ENCODE assay signal across 8 cellular contexts in the genomic region with DNA sequence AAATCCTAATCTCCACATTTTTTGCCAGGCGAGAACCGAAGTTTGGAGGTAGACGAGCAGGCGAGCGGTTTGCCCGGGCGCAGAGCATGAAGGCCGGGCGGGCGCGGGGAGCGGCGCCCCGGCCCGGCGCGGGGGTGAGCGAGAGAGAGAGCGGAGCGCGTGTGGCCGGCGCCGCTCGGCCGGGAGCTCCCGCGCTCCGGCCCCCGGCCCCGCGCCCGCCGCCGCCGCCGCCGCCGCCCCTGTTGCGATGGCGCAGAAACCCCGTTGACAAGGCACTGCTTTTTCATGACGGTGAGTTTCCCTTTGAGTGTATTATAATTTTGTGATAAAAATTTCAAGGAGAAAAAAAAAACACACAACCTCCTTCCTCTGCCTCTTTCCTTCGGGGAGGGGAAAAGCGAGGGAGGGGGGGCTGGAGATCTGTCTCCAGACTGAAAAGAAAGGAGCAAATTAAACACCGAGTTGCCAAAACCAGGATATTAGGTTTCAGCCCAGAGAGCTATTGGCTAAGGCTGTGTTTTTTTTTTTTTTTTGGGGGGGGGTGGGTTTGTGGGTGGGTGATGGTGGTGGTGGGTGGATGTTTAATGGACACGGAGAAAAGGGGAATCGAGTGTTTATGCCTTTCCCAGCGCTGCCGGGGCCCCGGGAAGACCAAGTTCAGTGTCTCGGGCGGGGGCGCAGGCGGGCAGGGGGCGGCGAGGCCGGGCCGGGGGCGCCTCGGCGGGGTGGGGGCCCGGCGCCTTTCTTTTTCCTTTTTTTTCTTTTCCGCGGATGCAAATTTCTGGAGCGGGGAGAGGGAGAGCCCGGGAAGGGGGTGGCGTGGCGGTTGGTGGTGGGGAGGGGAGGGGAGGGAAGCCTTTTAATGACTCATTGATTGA. TPM values are rescaled to one million over a fixed set of nuclear protein-coding genes. Genes with fewer than 3 reads are reported as not detected.
DNase-seq lines count a peak whose midpoint lies in the region; ATAC-seq and TF ChIP-seq lines count a peak whose summit lies in the region.

A gene with protein sequence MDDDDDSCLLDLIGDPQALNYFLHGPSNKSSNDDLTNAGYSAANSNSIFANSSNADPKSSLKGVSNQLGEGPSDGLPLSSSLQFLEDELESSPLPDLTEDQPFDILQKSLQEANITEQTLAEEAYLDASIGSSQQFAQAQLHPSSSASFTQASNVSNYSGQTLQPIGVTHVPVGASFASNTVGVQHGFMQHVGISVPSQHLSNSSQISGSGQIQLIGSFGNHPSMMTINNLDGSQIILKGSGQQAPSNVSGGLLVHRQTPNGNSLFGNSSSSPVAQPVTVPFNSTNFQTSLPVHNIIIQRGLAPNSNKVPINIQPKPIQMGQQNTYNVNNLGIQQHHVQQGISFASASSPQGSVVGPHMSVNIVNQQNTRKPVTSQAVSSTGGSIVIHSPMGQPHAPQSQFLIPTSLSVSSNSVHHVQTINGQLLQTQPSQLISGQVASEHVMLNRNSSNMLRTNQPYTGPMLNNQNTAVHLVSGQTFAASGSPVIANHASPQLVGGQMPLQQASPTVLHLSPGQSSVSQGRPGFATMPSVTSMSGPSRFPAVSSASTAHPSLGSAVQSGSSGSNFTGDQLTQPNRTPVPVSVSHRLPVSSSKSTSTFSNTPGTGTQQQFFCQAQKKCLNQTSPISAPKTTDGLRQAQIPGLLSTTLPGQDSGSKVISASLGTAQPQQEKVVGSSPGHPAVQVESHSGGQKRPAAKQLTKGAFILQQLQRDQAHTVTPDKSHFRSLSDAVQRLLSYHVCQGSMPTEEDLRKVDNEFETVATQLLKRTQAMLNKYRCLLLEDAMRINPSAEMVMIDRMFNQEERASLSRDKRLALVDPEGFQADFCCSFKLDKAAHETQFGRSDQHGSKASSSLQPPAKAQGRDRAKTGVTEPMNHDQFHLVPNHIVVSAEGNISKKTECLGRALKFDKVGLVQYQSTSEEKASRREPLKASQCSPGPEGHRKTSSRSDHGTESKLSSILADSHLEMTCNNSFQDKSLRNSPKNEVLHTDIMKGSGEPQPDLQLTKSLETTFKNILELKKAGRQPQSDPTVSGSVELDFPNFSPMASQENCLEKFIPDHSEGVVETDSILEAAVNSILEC (plus strand): TSS at position 242 of the 878 bp plus-strand sequence. CDS start 39,971 bp downstream, outside the sequence.

- peak within 1 kb of the TSS in 7 of 8 donors; percentile 98 to 100 (median 100) for H3K27ac Mint-ChIP-seq in CD8-positive, alpha-beta memory T cell

- no peaks in the 10 kb centered on the region for H3K36me3 ChIP-seq in CD8-positive, alpha-beta memory T cell (ENCODE audit: insufficient read depth, low read length)
- H3K36me3 ChIP-seq in OCI-LY7 (ENCODE audit: insufficient read depth, low read length) = peaks cover 34% of the 10 kb centered on the region

- peaks cover 5% of the 10 kb centered on the region for H4K20me1 ChIP-seq in OCI-LY7 (ENCODE audit: insufficient read depth, low read length)

- no peaks in the 10 kb centered on the region for H3K9me3 Mint-ChIP-seq in CD8-positive, alpha-beta memory T cell

- H3K9me3 ChIP-seq in CD8-positive, alpha-beta memory T cell (ENCODE audit: low read length) = no peaks in the 10 kb centered on the region
- no peaks in the 10 kb centered on the region for H3K9me3 ChIP-seq in OCI-LY7 (ENCODE audit: low read length)

- no TSS peak for BruUV-seq in OCI-LY7 (replicated peaks; lab: Mats Ljungman, UMichigan)

- no peak for ATAC-seq in GM21723 (IDR thresholded peaks at IDR 0.05; ENCODE audit: unreplicated experiment)

- H3K4me1 Mint-ChIP-seq in CD8-positive, alpha-beta memory T cell = peaks cover 41 to 42% (median 41%) of the 10 kb centered on the region in 3 donors

- peak within 1 kb of the TSS; percentile 95 for H3K4me3 ChIP-seq in CD8-positive, alpha-beta memory T cell (ENCODE audit: low read length)
- H3K4me3 ChIP-seq in OCI-LY7 (ENCODE audit: low read depth, low read length, poor library complexity, severe bottlenecking) = peak within 1 kb of the TSS; percentile 75

- H3K79me2 ChIP-seq in OCI-LY7 (ENCODE audit: insufficient read depth, low read depth, low read length) = peaks cover 80% of the 10 kb centered on the region

- CTCF ChIA-PET in CD8-positive, alpha-beta memory T cell (lab: Charles Lee) = interaction anchor here (1.1 to 7.7 kb wide), 7 partner anchors 11 to 98 kb away, joined by 3 to 65 read pairs (median 6); partner anchors contain the start of genes RPL7L1 and TBCC
- CTCF ChIA-PET in OCI-LY7 (lab: Charles Lee; ENCODE audit: unreplicated experiment) = no interaction called here

- peak within 1 kb of the TSS; percentile 93 to 100 (median 98) for H3K4me3 Mint-ChIP-seq in CD8-positive, alpha-beta memory T cell

- DNase-seq in CD8-positive, alpha-beta memory T cell = peak; percentile 61 to 84 (median 75)
- DNase-seq in HUDEP-2 (lab: John Stamatoyannopoulos, UW; ENCODE audit: unreplicated experiment in 76 of 76) (peak in 55 of 76 experiments; percentile 19 to 79 (median 55)), OCI-LY7 (ENCODE audit: low spot score) (peak; percentile 74), activated T-cell treated with anti-CD3 and anti-CD28 coated beads for 4 hours (peak; percentile 67), epithelial cell of prostate (ENCODE audit: low read depth, low spot score) (no peak), mucosa of gallbladder (ENCODE audit: low spot score) (peak; percentile 37)
- peak; percentile 36 to 50 for DNase-seq in stimulated activated CD8-positive, alpha-beta memory T cell treated with anti-CD3 and anti-CD28 coated beads, Interleukin-4, amount 100 ng/mL, for 1 hour (ENCODE audit: low read depth in 2 of 2, low spot score in 1 of 2)

- H3K9me2 ChIP-seq in OCI-LY7 (ENCODE audit: insufficient read depth, low read length) = no peaks in the 10 kb centered on the region

- TF ChIP-seq CTCF in OCI-LY7 (conservative IDR thresholded peaks at IDR 0.05; ENCODE audit: low read length) = no peak

- H3K27ac ChIP-seq in CD8-positive, alpha-beta memory T cell (ENCODE audit: low read depth, low read length) = peak within 1 kb of the TSS; percentile 99
- H3K27ac ChIP-seq in OCI-LY7 (ENCODE audit: low read depth, low read length, poor library complexity, severe bottlenecking) (peak within 1 kb of the TSS; percentile 92), epithelial cell of prostate (peak within 1 kb of the TSS; percentile 91)

- POLR2A ChIA-PET in CD8-positive, alpha-beta memory T cell (lab: Charles Lee) = interaction anchor here (0.5 to 12.2 kb wide), 17 partner anchors 10 to 504 kb away, joined by 3 to 415 read pairs (median 4); partner anchors contain the start of genes CNPY3, KLC4, MRPL2 and RPL7L1
- POLR2A ChIA-PET in OCI-LY7 (lab: Charles Lee) = interaction anchor here (0.6 to 27.1 kb wide), 7 partner anchors 11 to 221 kb away, joined by 3 to 494 read pairs (median 6); partner anchors contain the start of gene TBCC

- no peak within 1 kb of the TSS for H2AFZ ChIP-seq in OCI-LY7 (ENCODE audit: low read length)

- peaks cover 0 to 13% of the 10 kb centered on the region in 2 donors for H3K27me3 Mint-ChIP-seq in CD8-positive, alpha-beta memory T cell

- peaks cover 0 to 32% (median 9%) of the 10 kb centered on the region in 3 donors for H3K36me3 Mint-ChIP-seq in CD8-positive, alpha-beta memory T cell

- peaks cover 63% of the 10 kb centered on the region for H3K4me1 ChIP-seq in CD8-positive, alpha-beta memory T cell (ENCODE audit: insufficient read depth, low read length)
- peaks cover 70% of the 10 kb centered on the region for H3K4me1 ChIP-seq in OCI-LY7 (ENCODE audit: insufficient read depth, low read length, poor library complexity, severe bottlenecking)

- intact Hi-C loops in OCI-LY7 (cut with micrococcal nuclease; ENCODE audit: unreplicated experiment) = loop anchor here (2.0 kb wide), 1 partner anchor 97 kb away; the partner anchor contains the start of gene RPL7L1

- H3K27me3 ChIP-seq in CD8-positive, alpha-beta memory T cell (ENCODE audit: insufficient read depth, low read length, poor library complexity, severe bottlenecking) = no peaks in the 10 kb centered on the region

- peak within 1 kb of the TSS; percentile 85 for H3K4me2 ChIP-seq in OCI-LY7 (ENCODE audit: low read length)

RNA-seq across cellular contexts. Expression of the gene that starts here (rescaled TPM):
- total RNA-seq in CD8-positive, alpha-beta memory T cell = 10 to 100 TPM; 15.9 to 16.8 TPM
- 6.8 TPM for polyA plus RNA-seq in CD8-positive, alpha-beta memory T cell
- 8.0 and 10.3 TPM in 2 replicates for total RNA-seq in OCI-LY7 (2014; rRNA removed; shearing (Covaris generic))
- total RNA-seq in OCI-LY7 (2022) (25.7 and 27.8 TPM in 2 replicates), mucosa of gallbladder (18.1 TPM)
